16 cellular contexts compared by ENCODE assay signal in the genomic region with DNA sequence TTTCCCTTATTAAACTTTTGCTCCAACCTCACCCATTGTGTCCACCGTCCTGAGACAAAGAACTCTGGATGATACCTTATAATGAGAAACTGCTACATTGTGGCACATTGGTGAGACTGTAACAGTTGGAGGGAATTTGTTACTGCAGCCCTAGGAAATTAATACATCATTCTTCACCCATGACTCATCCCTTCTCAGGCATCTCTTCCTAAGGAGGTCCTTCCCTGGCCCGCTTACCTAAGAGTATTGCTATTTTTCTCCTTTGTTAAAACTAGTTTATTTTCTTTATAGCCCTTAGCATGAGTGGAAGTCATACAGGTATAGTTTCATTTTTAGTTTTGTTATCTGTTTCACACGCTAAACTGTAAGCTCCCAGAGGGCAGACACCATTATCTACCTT.
DNase-seq lines count a peak whose midpoint lies in the region; ATAC-seq and TF ChIP-seq lines count a peak whose summit lies in the region.
"Had no signal": no experiment of that assay in that cellular context is flagged by ENCODE, and none has a peak within 500 bp of the region (broad histone marks: within the 10 kb centered on the region; RNA-seq: fewer than 3 reads in every experiment).

No MANE protein-coding gene starts in this region.

- H3K9me3 ChIP-seq in breast epithelium (peaks cover 3 to 9% of the 10 kb centered on the region in 2 donors), colonic mucosa (no peaks in the 10 kb centered on the region)
- H3K9me3 ChIP-seq: thoracic aorta had no signal

- BruUV-seq in MCF 10A (replicated peaks; lab: Mats Ljungman, UMichigan), result no TSS peak

- TF ChIP-seq CTCF in MCF 10A (IDR thresholded peaks at IDR 0.05; ENCODE audit: unreplicated experiment) (no peak), breast epithelium (IDR thresholded peaks at IDR 0.05) (no peak), astrocyte of the cerebellum (IDR thresholded peaks at IDR 0.05; ENCODE audit: low read depth, low read length, missing control alignments) (no peak), colonic mucosa (IDR thresholded peaks at IDR 0.05) (no peak)

- ATAC-seq in HG03045 (IDR thresholded peaks at IDR 0.05; ENCODE audit: unreplicated experiment) (no peak), HG02970 (IDR thresholded peaks at IDR 0.05; ENCODE audit: low FRiP score, unreplicated experiment) (no peak)
- ATAC-seq: activated naive CD4-positive, alpha-beta T cell treated with anti-CD3 and anti-CD28 coated beads, Interleukin-2, amount 50 U/mL, for 72 hours had no signal

- intact Hi-C loops in MCF 10A (cut with micrococcal nuclease), result loop anchor here (10.0 kb wide), 1 partner anchor 398 kb away; no protein-coding TSS in a partner anchor
- intact Hi-C loops in breast epithelium (cut with DNase I; ENCODE audit: low total_unique reads), result no loop called here
- intact Hi-C loops in colonic mucosa (cut with DNase I), result no loop called here

- peaks cover 11% of the 10 kb centered on the region for H3K4me1 Mint-ChIP-seq in MCF 10A (ENCODE audit: insufficient read depth, unreplicated experiment)
- H3K4me1 Mint-ChIP-seq: activated B cell treated with CpG ODN at 0.5 μM for 24 hours had no signal

- no peaks in the 10 kb centered on the region for H3K4me1 ChIP-seq in breast epithelium
- no peaks in the 10 kb centered on the region for H3K4me1 ChIP-seq in colonic mucosa

- no peak overlapping the region for H3K4me3 Mint-ChIP-seq in MCF 10A (ENCODE audit: unreplicated experiment)
- H3K4me3 Mint-ChIP-seq: activated B cell treated with CpG ODN at 0.5 μM for 24 hours had no signal

- H3K27ac ChIP-seq in breast epithelium (no peak overlapping the region), colonic mucosa (no peak overlapping the region)
- H3K27ac ChIP-seq: SK-N-MC, skin epidermis, thoracic aorta had no signal

- H3K9me3 Mint-ChIP-seq in MCF 10A (ENCODE audit: unreplicated experiment), result peaks cover 18% of the 10 kb centered on the region

- peak overlapping the region; percentile 90 for H3K27ac Mint-ChIP-seq in MCF 10A (ENCODE audit: low read depth, unreplicated experiment)
- H3K27ac Mint-ChIP-seq: activated B cell treated with CpG ODN at 0.5 μM for 24 hours had no signal

- H3K4me3 ChIP-seq in breast epithelium (no peak overlapping the region), astrocyte of the cerebellum (ENCODE audit: low read depth, low read length) (no peak overlapping the region), colonic mucosa (no peak overlapping the region)
- H3K4me3 ChIP-seq: SK-N-MC, skin epidermis, thoracic aorta had no signal

- H3K27me3 ChIP-seq in breast epithelium (no peaks in the 10 kb centered on the region), colonic mucosa (no peaks in the 10 kb centered on the region)

- H3K36me3 ChIP-seq in breast epithelium (no peaks in the 10 kb centered on the region), colonic mucosa (no peaks in the 10 kb centered on the region)
- H3K36me3 ChIP-seq: thoracic aorta had no signal

- CTCF ChIA-PET in MCF 10A (lab: Yijun Ruan, JAX), result interaction anchor here (0.5 to 1.1 kb wide), 3 partner anchors 9 to 593 kb away, joined by 3 to 4 read pairs (median 3); no protein-coding TSS in a partner anchor

- no peaks in the 10 kb centered on the region for H3K36me3 Mint-ChIP-seq in MCF 10A (ENCODE audit: insufficient read depth, unreplicated experiment)

- no peak for TF ChIP-seq POLR2A in breast epithelium (IDR thresholded peaks at IDR 0.05)

- H3K27me3 Mint-ChIP-seq in MCF 10A (ENCODE audit: insufficient read depth, unreplicated experiment), result no peaks in the 10 kb centered on the region
- H3K27me3 Mint-ChIP-seq: activated B cell treated with CpG ODN at 0.5 μM for 24 hours had no signal

- DNase-seq in MCF 10A (ENCODE audit: unreplicated experiment) (peak; percentile 38), breast epithelium (ENCODE audit: low spot score in 2 of 2) (no peak), astrocyte of the cerebellum (ENCODE audit: low read depth) (peak; percentile 47), glomerular endothelial cell (ENCODE audit: extremely low read depth, low read depth, low spot score) (peak; percentile 4), activated T-cell treated with anti-CD3 and anti-CD28 coated beads for 4 hours (no peak), colonic mucosa (no peak)
- DNase-seq: activated B cell treated with CpG ODN at 0.5 μM for 24 hours; activated CD8-positive, alpha-beta memory T cell treated with anti-CD3 and anti-CD28 coated beads, Interleukin-2, amount 50 U/mL, for 48 hours; NCI-H187 treated with DMSO at 0.1 percent for 48 hours; NK-92 treated with Interleukin-12 subunit alpha and Interleukin-12 subunit beta, amount 100 ng/mL, for 24 hours had no signal

- POLR2A ChIA-PET in MCF 10A (lab: Yijun Ruan, JAX), result interaction anchor here (1.2 kb wide), 1 partner anchor 14 kb away, joined by 4 read pairs; no protein-coding TSS in a partner anchor

- in situ Hi-C loops in astrocyte of the cerebellum (cut with HindIII; ENCODE audit: low sequenced_read_pairs), result no loop called here

- no peak overlapping the region for H3K9ac ChIP-seq in colonic mucosa (ENCODE audit: low read depth in 2 of 2, low read length in 2 of 2)

Comparison
In these comparisons a context has a peak if more than half of its experiments do, and no peak if none do; other contexts are left out.
1. DNase-seq: peak in MCF 10A (single experiment), astrocyte of the cerebellum (single experiment) and glomerular endothelial cell (single experiment); none in breast epithelium (0 of 2), activated T-cell treated with anti-CD3 and anti-CD28 coated beads for 4 hours (single experiment) and colonic mucosa (single experiment).